Comparison of ENCODE assay signal across 26 cellular contexts in the genomic region with DNA sequence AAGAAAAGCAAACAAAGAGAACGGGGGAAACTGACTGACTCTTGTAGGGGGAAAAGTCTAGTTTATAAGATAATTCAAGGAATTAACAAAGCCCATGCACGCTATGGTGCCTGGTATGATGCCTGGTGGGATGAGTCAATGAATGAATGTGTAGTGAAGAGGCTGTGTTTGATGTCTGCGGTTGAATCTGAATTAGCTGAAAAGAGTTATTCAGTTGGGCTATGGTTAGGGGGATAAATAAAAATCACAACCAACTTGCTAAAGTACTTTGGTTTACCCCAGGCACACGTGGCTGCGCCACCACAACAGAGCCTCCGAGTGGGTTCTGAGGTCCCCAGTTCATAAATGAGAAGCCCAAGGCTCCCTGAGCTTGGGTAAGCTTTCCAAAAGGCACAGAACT.
"Had no signal": no experiment of that assay in that cellular context is flagged by ENCODE, and none has a peak within 500 bp of the region (broad histone marks: within the 10 kb centered on the region; RNA-seq: fewer than 3 reads in every experiment).

No MANE protein-coding gene starts in this region.

- H3K27ac Mint-ChIP-seq: activated naive CD4-positive, alpha-beta T cell treated with anti-CD3 and anti-CD28 coated beads, Interleukin-2, amount 50 U/mL, for 72 hours; activated T-cell treated with anti-CD3 and anti-CD28 coated beads, Interleukin-2, amount 50 U/mL, for 72 hours; naive thymus-derived CD8-positive, alpha-beta T cell; stimulated activated memory B cell treated with anti-CD40 and anti-IgM and Interleukin-4, amounts not matched to agents 10 μg/mL and 1 μg/mL and 100 μg/mL, for 72 hours; stimulated activated naive CD8-positive, alpha-beta T cell treated with anti-CD3 and anti-CD28 coated beads, Interleukin-15, amount 100 ng/mL, for 72 hours; T-helper 2 cell treated with Interferon-gamma antibody and Interleukin-4, amounts not matched to agents 5 μg/mL and 100 μg/mL, for 36 hours had no signal

- H3K4me3 Mint-ChIP-seq: activated T-cell treated with anti-CD3 and anti-CD28 coated beads, Interleukin-2, amount 50 U/mL, for 72 hours; naive thymus-derived CD8-positive, alpha-beta T cell; stimulated activated memory B cell treated with anti-CD40 and anti-IgM and Interleukin-4, amounts not matched to agents 10 μg/mL and 1 μg/mL and 100 μg/mL, for 72 hours; stimulated activated naive CD8-positive, alpha-beta T cell treated with anti-CD3 and anti-CD28 coated beads, Interleukin-15, amount 100 ng/mL, for 72 hours; T-helper 2 cell treated with Interferon-gamma antibody and Interleukin-4, amounts not matched to agents 5 μg/mL and 100 μg/mL, for 36 hours had no signal

- H3K36me3 Mint-ChIP-seq: activated naive CD4-positive, alpha-beta T cell treated with anti-CD3 and anti-CD28 coated beads, Interleukin-2, amount 50 U/mL, for 72 hours; naive thymus-derived CD8-positive, alpha-beta T cell had no signal

- FAIRE-seq: small intestine had no signal

- H3K4me1 ChIP-seq: foreskin keratinocyte, lower lobe of right lung, prostate gland, thyroid gland, upper lobe of right lung had no signal

- H3K27me3 Mint-ChIP-seq: naive thymus-derived CD8-positive, alpha-beta T cell; stimulated activated memory B cell treated with anti-CD40 and anti-IgM and Interleukin-4, amounts not matched to agents 10 μg/mL and 1 μg/mL and 100 μg/mL, for 72 hours; stimulated activated naive CD8-positive, alpha-beta T cell treated with anti-CD3 and anti-CD28 coated beads, Interleukin-15, amount 100 ng/mL, for 72 hours had no signal

- H3K27ac ChIP-seq: foreskin keratinocyte, heart right ventricle, lower lobe of right lung, prostate gland, thyroid gland, upper lobe of right lung, VCaP had no signal

- DNase-seq: activated CD4-positive, alpha-beta T cell treated with anti-CD3 and anti-CD28 coated beads for 4 hours; activated CD4-positive, alpha-beta T cell treated with anti-CD3 and anti-CD28 coated beads, Interleukin-2, amount 50 U/mL, for 4 hours; activated naive CD4-positive, alpha-beta T cell; activated T-cell treated with anti-CD3 and anti-CD28 coated beads for 4 hours; activated T-cell treated with anti-CD3 and anti-CD28 coated beads, Interleukin-2, amount 50 U/mL, for 72 hours; anterior cingulate cortex; central memory CD4-positive, alpha-beta T cell; foreskin keratinocyte; heart right ventricle; lower lobe of right lung; mesenchymal stem cell; naive thymus-derived CD8-positive, alpha-beta T cell; retina; small intestine; stimulated activated CD4-positive, alpha-beta T cell treated with anti-CD3 and anti-CD28 coated beads, Interleukin-1b, Interleukin-23, amount 100 ng/mL, for 48 hours; stimulated activated CD4-positive, alpha-beta T cell treated with anti-CD3 and anti-CD28 coated beads, Interleukin-4, amount 100 ng/mL, for 4 hours; stimulated activated CD8-positive, alpha-beta memory T cell treated with anti-CD3 and anti-CD28 coated beads, Interleukin-4, amount 100 ng/mL, for 48 hours; stimulated activated naive CD8-positive, alpha-beta T cell treated with anti-CD3 and anti-CD28 coated beads, Interleukin-15, amount 100 ng/mL, for 72 hours; T-helper 1 cell; thyroid gland; upper lobe of right lung had no signal

- H3K36me3 ChIP-seq: lower lobe of right lung, prostate gland, thyroid gland, upper lobe of right lung had no signal

- H3K4me3 ChIP-seq: heart right ventricle, lower lobe of right lung, prostate gland, thyroid gland, upper lobe of right lung had no signal

- H3K27me3 ChIP-seq: foreskin keratinocyte, heart right ventricle, thyroid gland, upper lobe of right lung had no signal

- H3K9me3 Mint-ChIP-seq: stimulated activated memory B cell treated with anti-CD40 and anti-IgM and Interleukin-4, amounts not matched to agents 10 μg/mL and 1 μg/mL and 100 μg/mL, for 72 hours had no signal

- H3K9me3 ChIP-seq: heart right ventricle, lower lobe of right lung, prostate gland, thyroid gland, upper lobe of right lung had no signal

- H3K4me1 Mint-ChIP-seq: naive thymus-derived CD8-positive, alpha-beta T cell; stimulated activated memory B cell treated with anti-CD40 and anti-IgM and Interleukin-4, amounts not matched to agents 10 μg/mL and 1 μg/mL and 100 μg/mL, for 72 hours; stimulated activated naive CD8-positive, alpha-beta T cell treated with anti-CD3 and anti-CD28 coated beads, Interleukin-15, amount 100 ng/mL, for 72 hours had no signal
